16 cellular contexts compared by ENCODE assay signal in genomic region chr13:32117696-32118095, GRCh38.
DNase-seq lines count a peak whose midpoint lies in the region; ATAC-seq and TF ChIP-seq lines count a peak whose summit lies in the region.
"Had no signal": no experiment of that assay in that cellular context is flagged by ENCODE, and none has a peak within 500 bp of the region (broad histone marks: within the 10 kb centered on the region; RNA-seq: fewer than 3 reads in every experiment).

No MANE protein-coding gene starts in this region.

- H3K9me3 Mint-ChIP-seq in GM23338 = peaks cover 9% of the 10 kb centered on the region

- DNase-seq in GM23338 (ENCODE audit: low spot score) (no peak), SIG-M5 (lab: John Stamatoyannopoulos, UW) (peak; percentile 66), left cardiac atrium (peak; percentile 62), EL (no peak), GM19238 (ENCODE audit: insufficient read length, low spot score) (no peak)
- DNase-seq: activated CD4-positive, alpha-beta T cell treated with anti-CD3 and anti-CD28 coated beads, Interleukin-2, amount 50 U/mL, for 1 hour; activated T-cell treated with anti-CD3 and anti-CD28 coated beads, Interleukin-2, amount 50 U/mL, for 48 hours; mammary epithelial cell; NCI-H1105 treated with DMSO at 0.1 percent for 48 hours; NCI-H345; PC-3; stimulated activated CD4-positive, alpha-beta T cell treated with anti-CD3 and anti-CD28 coated beads, Interleukin-12 subunit alpha, Interleukin-12 subunit beta, amount 100 ng/mL, for 4 hours had no signal

- ATAC-seq in GM23338 (peak; percentile 47; the same call in 2 of the 3 replicates), left cardiac atrium (peak; percentile 94 to 96), GM19452 (IDR thresholded peaks at IDR 0.05; ENCODE audit: unreplicated experiment) (no peak), HG03520 (IDR thresholded peaks at IDR 0.05; ENCODE audit: unreplicated experiment) (no peak)
- ATAC-seq: PC-3 had no signal

- H3K4me3 ChIP-seq in GM23338 (no peak overlapping the region), skeletal muscle tissue (ENCODE audit: low read length in 3 of 3) (peak overlapping the region in 2 of 3 donors; percentile 23 to 39)

- intact Hi-C loops in left cardiac atrium (cut with DNase I) = loop anchor here in 1 of 2 donors (10.0 kb wide), 1 partner anchor 53 kb away; no protein-coding TSS in a partner anchor

- peaks cover 9% of the 10 kb centered on the region for H3K36me3 Mint-ChIP-seq in GM23338 (ENCODE audit: low read depth)

- H3F3A ChIP-seq in GM23338 (replicated peaks; ENCODE audit: low read depth) = no peaks in the 10 kb centered on the region

- H3K27me3 ChIP-seq in GM23338 (ENCODE audit: insufficient read depth) (no peaks in the 10 kb centered on the region), skeletal muscle tissue (ENCODE audit: control insufficient read depth in 3 of 3, insufficient read depth in 3 of 3, low read length in 3 of 3) (no peaks in the 10 kb centered on the region)

- H3K4me3 Mint-ChIP-seq in GM23338 = no peak overlapping the region
- H3K4me3 Mint-ChIP-seq: T-helper 1 cell treated with Interleukin-12 subunit alpha and Interleukin-12 subunit beta and Interleukin-4 antibody, amounts not matched to agents 30 μg/mL and 1 μg/mL, for 36 hours had no signal

- H3K9me3 ChIP-seq in skeletal muscle tissue (ENCODE audit: control insufficient read depth in 3 of 3, low read length in 3 of 3) = no peaks in the 10 kb centered on the region

- peak overlapping the region; percentile 40; the same call in 1 of the 2 replicates for H3K27ac Mint-ChIP-seq in GM23338
- H3K27ac Mint-ChIP-seq: T-helper 1 cell treated with Interleukin-12 subunit alpha and Interleukin-12 subunit beta and Interleukin-4 antibody, amounts not matched to agents 30 μg/mL and 1 μg/mL, for 36 hours had no signal

- H3K36me3 ChIP-seq in GM23338 (ENCODE audit: insufficient read depth) = no peaks in the 10 kb centered on the region
- H3K36me3 ChIP-seq in skeletal muscle tissue (ENCODE audit: control insufficient read depth in 3 of 3, insufficient read depth in 3 of 3, low read length in 3 of 3) = no peaks in the 10 kb centered on the region

- H3K4me2 ChIP-seq in GM23338 = no peak overlapping the region

- peak overlapping the region; percentile 45 to 63 (median 60) for H3K9ac ChIP-seq in skeletal muscle tissue (ENCODE audit: low read depth in 1 of 3, low read length in 3 of 3)

- H3K27ac ChIP-seq in GM23338 (ENCODE audit: low read depth) = no peak overlapping the region
- H3K27ac ChIP-seq in skeletal muscle tissue (ENCODE audit: low read depth, low read length) = peak overlapping the region; percentile 89

- H3K79me2 ChIP-seq in GM23338 (replicated peaks; ENCODE audit: insufficient read depth) = no peaks in the 10 kb centered on the region

- no peaks in the 10 kb centered on the region for H3K4me1 ChIP-seq in GM23338 (ENCODE audit: insufficient read depth)
- peaks cover 5 to 12% (median 7%) of the 10 kb centered on the region in 3 donors for H3K4me1 ChIP-seq in skeletal muscle tissue (ENCODE audit: control insufficient read depth in 3 of 3, insufficient read depth in 3 of 3, low read length in 3 of 3)

- TF ChIP-seq CTCF in GM23338 (conservative IDR thresholded peaks at IDR 0.05; ENCODE audit: low read depth in 2 of 2) = no peak

- H2AFZ ChIP-seq in GM23338 = no peak overlapping the region

- H3K4me1 Mint-ChIP-seq in GM23338 = peaks cover 6% of the 10 kb centered on the region

- peaks cover 7% of the 10 kb centered on the region for H3K27me3 Mint-ChIP-seq in GM23338 (ENCODE audit: insufficient read depth, low read depth, poor library complexity)

- no peaks in the 10 kb centered on the region for H4K20me1 ChIP-seq in GM23338 (replicated peaks; ENCODE audit: insufficient read depth)

- no peaks in the 10 kb centered on the region for H3K9me2 ChIP-seq in GM23338 (ENCODE audit: insufficient read depth)

TF ChIP-seq in GM23338, 12 proteins besides CTCF, POLR2A, EP300 and RAD21 (continues in another document):
- no peak for TF ChIP-seq CREB1 (CRISPR knock-in tag; IDR thresholded peaks at IDR 0.05; ENCODE audit: low read depth)
- no peak for TF ChIP-seq NANOG (IDR thresholded peaks at IDR 0.05; ENCODE audit: borderline replicate concordance)
- no peak for TF ChIP-seq POLR2AphosphoS5 (IDR thresholded peaks at IDR 0.05; ENCODE audit: low read depth)
- no peak for TF ChIP-seq ZNF331 (CRISPR knock-in tag; IDR thresholded peaks at IDR 0.05; ENCODE audit: low read depth)
- no peak for TF ChIP-seq EZH2phosphoT487 (IDR thresholded peaks at IDR 0.05; ENCODE audit: unreplicated experiment)
- TF ChIP-seq STAT1 (IDR thresholded peaks at IDR 0.05; ENCODE audit: unreplicated experiment) = no peak
- no peak for TF ChIP-seq EZH2 (IDR thresholded peaks at IDR 0.05; ENCODE audit: low read depth, unreplicated experiment)
- TF ChIP-seq JUNB (IDR thresholded peaks at IDR 0.05; ENCODE audit: unreplicated experiment) = no peak
- TF ChIP-seq REST (IDR thresholded peaks at IDR 0.05; ENCODE audit: unreplicated experiment) = no peak

Comparison
In these comparisons a context has a peak if more than half of its experiments do, and no peak if none do; other contexts are left out.
1. ATAC-seq: peak in GM23338 (single experiment) and left cardiac atrium (2 of 2); none in GM19452 (single experiment) and HG03520 (single experiment).
2. DNase-seq: peak in SIG-M5 (single experiment) and left cardiac atrium (single experiment); none in GM23338 (single experiment), EL (single experiment) and GM19238 (single experiment).